In genomic region chr19:58196911-58197616, GRCh38 we compare ENCODE assay signal across 13 cellular contexts. TPM values are rescaled to one million over a fixed set of nuclear protein-coding genes. Genes with fewer than 3 reads are reported as not detected.
DNase-seq lines count a peak whose midpoint lies in the region; ATAC-seq and TF ChIP-seq lines count a peak whose summit lies in the region.
"Had no signal": no experiment of that assay in that cellular context is flagged by ENCODE, and none has a peak within 500 bp of the region (broad histone marks: within the 10 kb centered on the region; RNA-seq: fewer than 3 reads in every experiment).

No MANE protein-coding gene starts in this region.

- no peak for DNase-seq in CD8-positive, alpha-beta T cell
- DNase-seq in HCT116 (ENCODE audit: low read depth, low spot score), result no peak
- peak; percentile 53 for DNase-seq in RPMI7951 (ENCODE audit: low read depth)
- peak; percentile 27 for DNase-seq in foreskin melanocyte
- DNase-seq in osteocyte (ENCODE audit: extremely low spot score, unreplicated experiment), result no peak
- no peak for DNase-seq in osteoblast (ENCODE audit: insufficient read length, low spot score, missing footprints)
- DNase-seq in activated T-cell treated with anti-CD3 and anti-CD28 coated beads, Interleukin-2, amount 50 U/mL, for 1 hour, result no peak
- DNase-seq: activated CD8-positive, alpha-beta memory T cell treated with anti-CD3 and anti-CD28 coated beads, Interleukin-2, amount 10 ng/mL, durations not matched to agents 7 days and 5 days; COR-L47; heart right ventricle had no signal

- TF ChIP-seq POLR2A in HCT116 (IDR thresholded peaks at IDR 0.05; ENCODE audit: borderline replicate concordance, extremely low read depth, insufficient read depth, insufficient read length), result no peak

- ATAC-seq in CD8-positive, alpha-beta T cell, result peak; percentile 49
- no peak for ATAC-seq in HCT116
- no peak for ATAC-seq in HG02759 (IDR thresholded peaks at IDR 0.05; ENCODE audit: unreplicated experiment)
- ATAC-seq: activated CD8-positive, alpha-beta memory T cell treated with anti-CD3 and anti-CD28 coated beads, Interleukin-2, amount 10 ng/mL, durations not matched to agents 7 days and 5 days; heart right ventricle had no signal

- peaks cover 76% of the 10 kb centered on the region for H3K9me3 ChIP-seq in CD8-positive, alpha-beta T cell (ENCODE audit: low read length)
- H3K9me3 ChIP-seq in HCT116 (ENCODE audit: control insufficient read depth in 1 of 2, insufficient read depth in 1 of 2, low read depth in 1 of 2, low read length in 2 of 2) (peaks cover 41 to 70% of the 10 kb centered on the region in 2 experiments; a peak in 3 of 4 replicates), osteoblast (ENCODE audit: low read depth, low read length) (peaks cover 74% of the 10 kb centered on the region)

- no peak overlapping the region for H3K9ac ChIP-seq in HCT116 (ENCODE audit: low read length)

- peaks cover 52% of the 10 kb centered on the region for H3K9me3 Mint-ChIP-seq in CD8-positive, alpha-beta T cell
- H3K9me3 Mint-ChIP-seq in osteocyte (ENCODE audit: unreplicated experiment), result peaks cover 41% of the 10 kb centered on the region

- no peak for TF ChIP-seq CTCF in CD8-positive, alpha-beta T cell (IDR thresholded peaks at IDR 0.05)
- TF ChIP-seq CTCF in HCT116 (IDR thresholded peaks at IDR 0.05 in 2 of 3, conservative IDR thresholded peaks at IDR 0.05 in 1 of 3; ENCODE audit: borderline replicate concordance in 1 of 3, insufficient read depth in 1 of 3, low read depth in 2 of 3, low read length in 2 of 3), result no peak
- TF ChIP-seq CTCF in osteocyte (IDR thresholded peaks at IDR 0.05), result no peak
- TF ChIP-seq CTCF in osteoblast (IDR thresholded peaks at IDR 0.05; ENCODE audit: extremely low read depth, low read depth, low read length), result no peak

- no peak overlapping the region for H3K27ac ChIP-seq in CD8-positive, alpha-beta T cell (ENCODE audit: low read depth, low read length)
- H3K27ac ChIP-seq in HCT116 (ENCODE audit: low read depth, low read length) (no peak overlapping the region), osteoblast (ENCODE audit: low read depth, low read length) (no peak overlapping the region)
- H3K27ac ChIP-seq: heart right ventricle had no signal

- POLR2A ChIA-PET in CD8-positive, alpha-beta T cell (lab: Charles Lee), result interaction anchor here (0.9 to 2.3 kb wide), 3 partner anchors 11 to 808 kb away, joined by 3 to 10 read pairs (median 4); partner anchors contain the start of genes ZNF274 and ZNF548
- POLR2A ChIA-PET in HCT116 (lab: Charles Lee), result no interaction called here

- peaks cover 85% of the 10 kb centered on the region for H3K36me3 Mint-ChIP-seq in CD8-positive, alpha-beta T cell
- H3K36me3 Mint-ChIP-seq in osteocyte (ENCODE audit: unreplicated experiment), result peaks cover 77% of the 10 kb centered on the region

- no peaks in the 10 kb centered on the region for H3K27me3 ChIP-seq in CD8-positive, alpha-beta T cell (ENCODE audit: insufficient read depth, low read length)
- no peaks in the 10 kb centered on the region for H3K27me3 ChIP-seq in HCT116 (ENCODE audit: insufficient read depth, low read length)
- no peaks in the 10 kb centered on the region for H3K27me3 ChIP-seq in osteoblast (ENCODE audit: insufficient read depth, low read length)
- H3K27me3 ChIP-seq: heart right ventricle had no signal

- peaks cover 3% of the 10 kb centered on the region for H3K4me1 Mint-ChIP-seq in CD8-positive, alpha-beta T cell (ENCODE audit: low read depth)
- no peaks in the 10 kb centered on the region for H3K4me1 Mint-ChIP-seq in osteocyte (ENCODE audit: unreplicated experiment)
- H3K4me1 Mint-ChIP-seq: activated CD8-positive, alpha-beta memory T cell treated with anti-CD3 and anti-CD28 coated beads, Interleukin-2, amount 10 ng/mL, durations not matched to agents 7 days and 5 days; brain had no signal

- TF ChIP-seq RAD21 in HCT116 (IDR thresholded peaks at IDR 0.05; ENCODE audit: low read depth), result no peak

- peaks cover 41% of the 10 kb centered on the region for H3K36me3 ChIP-seq in CD8-positive, alpha-beta T cell (ENCODE audit: insufficient read depth, low read length)
- H3K36me3 ChIP-seq in HCT116 (ENCODE audit: control insufficient read depth in 1 of 2, insufficient read depth in 2 of 2, low read length in 2 of 2) (peaks cover 0 to 11% of the 10 kb centered on the region in 2 experiments; a peak in 1 of 4 replicates), osteoblast (ENCODE audit: insufficient read depth, low read length) (peaks cover 88% of the 10 kb centered on the region)

- no peaks in the 10 kb centered on the region for H3K9me2 ChIP-seq in HCT116 (ENCODE audit: insufficient read depth)

- no peaks in the 10 kb centered on the region for H3K4me1 ChIP-seq in CD8-positive, alpha-beta T cell (ENCODE audit: insufficient read depth, low read length)
- H3K4me1 ChIP-seq in HCT116 (ENCODE audit: control insufficient read depth in 1 of 2, insufficient read depth in 2 of 2, low read length in 2 of 2) (no peaks in the 10 kb centered on the region), osteoblast (ENCODE audit: insufficient read depth, low read length) (no peaks in the 10 kb centered on the region)
- H3K4me1 ChIP-seq: heart right ventricle had no signal

- no peaks in the 10 kb centered on the region for H3K27me3 Mint-ChIP-seq in CD8-positive, alpha-beta T cell (ENCODE audit: low read depth)
- no peaks in the 10 kb centered on the region for H3K27me3 Mint-ChIP-seq in osteocyte (ENCODE audit: unreplicated experiment)
- H3K27me3 Mint-ChIP-seq: activated CD8-positive, alpha-beta memory T cell treated with anti-CD3 and anti-CD28 coated beads, Interleukin-2, amount 10 ng/mL, durations not matched to agents 7 days and 5 days; stimulated activated naive CD8-positive, alpha-beta T cell treated with anti-CD3 and anti-CD28 coated beads, Interleukin-15, Interleukin-2, amounts not matched to agents 100 ng/mL and 50 ng/mL, for 24 hours had no signal

- no peaks in the 10 kb centered on the region for H3K79me2 ChIP-seq in HCT116 (ENCODE audit: insufficient read depth, low read length)
- H3K79me2 ChIP-seq in osteoblast (ENCODE audit: insufficient read depth, low read length), result peaks cover 12% of the 10 kb centered on the region

- CTCF ChIA-PET in CD8-positive, alpha-beta T cell (lab: Charles Lee), result no interaction called here
- CTCF ChIA-PET in HCT116 (lab: Charles Lee), result no interaction called here

- H3K4me3 ChIP-seq in CD8-positive, alpha-beta T cell (ENCODE audit: low read depth, low read length), result peak overlapping the region; percentile 16
- H3K4me3 ChIP-seq in HCT116 (replicated peaks in 1 of 2; ENCODE audit: low read depth in 1 of 2, low read length in 2 of 2) (no peak overlapping the region), osteoblast (ENCODE audit: insufficient read depth, low read length) (no peak overlapping the region)
- H3K4me3 ChIP-seq: heart right ventricle had no signal

- H3K4me2 ChIP-seq in HCT116 (ENCODE audit: low read length) (no peak overlapping the region), osteoblast (ENCODE audit: insufficient read depth, low read length) (no peak overlapping the region)

- no peaks in the 10 kb centered on the region for H4K20me1 ChIP-seq in HCT116 (ENCODE audit: insufficient read depth)
- no peaks in the 10 kb centered on the region for H4K20me1 ChIP-seq in osteoblast (ENCODE audit: insufficient read depth, low read length)

- RAD21 ChIA-PET in HCT116 (lab: Charles Lee; ENCODE audit: low non-redundant PET in 1 of 2, low total read pairs in 2 of 2, uncharacterized antibody in 2 of 2, unreplicated experiment in 2 of 2), result no interaction called here

- H3K4me3 Mint-ChIP-seq in CD8-positive, alpha-beta T cell, result no peak overlapping the region
- no peak overlapping the region for H3K4me3 Mint-ChIP-seq in osteocyte (ENCODE audit: unreplicated experiment)
- H3K4me3 Mint-ChIP-seq: activated CD8-positive, alpha-beta memory T cell treated with anti-CD3 and anti-CD28 coated beads, Interleukin-2, amount 10 ng/mL, durations not matched to agents 7 days and 5 days; brain; stimulated activated naive CD8-positive, alpha-beta T cell treated with anti-CD3 and anti-CD28 coated beads, Interleukin-15, Interleukin-2, amounts not matched to agents 100 ng/mL and 50 ng/mL, for 24 hours had no signal

- intact Hi-C loops in CD8-positive, alpha-beta T cell (cut with DNase I, micrococcal nuclease), result loop anchor here in 1 of 2 experiments (5.0 to 10.0 kb wide), 2 partner anchors 65 to 72 kb away; no protein-coding TSS in a partner anchor
- intact Hi-C loops in HCT116 (cut with micrococcal nuclease), result no loop called here

- no peak overlapping the region for H3K27ac Mint-ChIP-seq in CD8-positive, alpha-beta T cell
- no peak overlapping the region for H3K27ac Mint-ChIP-seq in osteocyte (ENCODE audit: unreplicated experiment)
- H3K27ac Mint-ChIP-seq: activated CD8-positive, alpha-beta memory T cell treated with anti-CD3 and anti-CD28 coated beads, Interleukin-2, amount 10 ng/mL, durations not matched to agents 7 days and 5 days; brain; stimulated activated naive CD8-positive, alpha-beta T cell treated with anti-CD3 and anti-CD28 coated beads, Interleukin-15, Interleukin-2, amounts not matched to agents 100 ng/mL and 50 ng/mL, for 24 hours had no signal

- no TSS peak for BruUV-seq in HCT116 (replicated peaks; lab: Mats Ljungman, UMichigan)

- no peak overlapping the region for H2AFZ ChIP-seq in HCT116 (ENCODE audit: low read depth, low read length, poor library complexity, severe bottlenecking)
- H2AFZ ChIP-seq in osteoblast (ENCODE audit: low read length), result no peak overlapping the region

TF ChIP-seq in HCT116, 20 proteins besides CTCF, POLR2A, EP300 and RAD21:
- no peak for TF ChIP-seq ELF1 (IDR thresholded peaks at IDR 0.05; ENCODE audit: borderline replicate concordance, low read depth)
- peak; percentile 100 for TF ChIP-seq ZNF274 (IDR thresholded peaks at IDR 0.05; ENCODE audit: low read depth, low read length)

RNA-seq across cellular contexts. Expression of gene ZNF274, which starts 14.2 kb away (rescaled TPM):
- 10 to 100 TPM; 52.7 to 58.9 TPM for total RNA-seq in CD8-positive, alpha-beta T cell
- total RNA-seq in HCT116 (2021; ENCODE audit: unreplicated experiment) (7.8 TPM), osteocyte (14.6 and 17.2 TPM in 2 replicates), osteoblast (10.9 and 11.2 TPM in 2 replicates)
- 8.0 and 10.1 TPM in 2 replicates for polyA plus RNA-seq in HCT116 (2012)
- 22.7 and 23.7 TPM in 2 replicates for total RNA-seq in RPMI7951 (2014; rRNA removed; shearing (Covaris generic))

RNA-seq across cellular contexts. Expression of gene ZNF544, which starts 31.6 kb away (rescaled TPM):
- total RNA-seq in CD8-positive, alpha-beta T cell, result 10 to 100 TPM in 1 of 2 experiments, 1 to 10 TPM in 1; 9.5 to 12.5 TPM
- total RNA-seq in HCT116 (2021; ENCODE audit: unreplicated experiment) (46.3 TPM), osteocyte (25.2 and 25.7 TPM in 2 replicates), osteoblast (22.1 and 32.9 TPM in 2 replicates)
- 22.0 and 36.2 TPM in 2 replicates for polyA plus RNA-seq in HCT116 (2012)
- 43.9 and 57.0 TPM in 2 replicates for total RNA-seq in RPMI7951 (2014; rRNA removed; shearing (Covaris generic))

RNA-seq across cellular contexts. Expression of gene ZNF329, which starts 46.5 kb away (rescaled TPM):
- total RNA-seq in CD8-positive, alpha-beta T cell, result 10 to 100 TPM; 18.9 to 20.2 TPM
- total RNA-seq in HCT116 (2021; ENCODE audit: unreplicated experiment), result 1.7 TPM
- 1.4 and 1.7 TPM in 2 replicates for polyA plus RNA-seq in HCT116 (2012)
- total RNA-seq in RPMI7951 (2014; rRNA removed; shearing (Covaris generic)), result 6.8 and 9.4 TPM in 2 replicates
- 10.0 and 10.3 TPM in 2 replicates for total RNA-seq in osteocyte
- total RNA-seq in osteoblast, result 11.9 and 12.7 TPM in 2 replicates

Comparison
In these comparisons a context has a peak if more than half of its experiments do, and no peak if none do; other contexts are left out.
1. DNase-seq: peak in RPMI7951 (single experiment) and foreskin melanocyte (single experiment); none in CD8-positive, alpha-beta T cell (0 of 7), HCT116 (single experiment), osteocyte (single experiment), osteoblast (single experiment) and activated T-cell treated with anti-CD3 and anti-CD28 coated beads, Interleukin-2, amount 50 U/mL, for 1 hour (single experiment).